Comparison of ENCODE assay signal across 1 cellular context in genomic region chr16:55326261-55326802, GRCh38.
TF ChIP-seq lines count a peak whose summit lies in the region.

No MANE protein-coding gene starts in this region.

TF ChIP-seq in H1, 55 proteins besides CTCF, POLR2A, EP300 and RAD21:
- TF ChIP-seq POLR2AphosphoS5 (IDR thresholded peaks at IDR 0.05; ENCODE audit: low read depth, low read length) (no peak), TEAD4 (IDR thresholded peaks at IDR 0.05; ENCODE audit: low read depth, low read length) (no peak), RFX5 (IDR thresholded peaks at IDR 0.05; ENCODE audit: borderline replicate concordance, low read depth, low read length) (no peak), SAP30 (IDR thresholded peaks at IDR 0.05; ENCODE audit: insufficient read depth, insufficient replicate concordance, low read length) (no peak), CHD1 (IDR thresholded peaks at IDR 0.05; ENCODE audit: low read depth, low read length) (no peak), GABPA (IDR thresholded peaks at IDR 0.05; ENCODE audit: borderline replicate concordance, insufficient read depth, low read length) (no peak), KDM1A (IDR thresholded peaks at IDR 0.05; ENCODE audit: borderline replicate concordance, low read length) (no peak), EZH2 (IDR thresholded peaks at IDR 0.05; ENCODE audit: low read depth, low read length, severe bottlenecking) (no peak), ASH2L (IDR thresholded peaks at IDR 0.05; ENCODE audit: low read length) (no peak), EGR1 (IDR thresholded peaks at IDR 0.05; ENCODE audit: borderline replicate concordance, low read depth, low read length) (no peak), ATF3 (IDR thresholded peaks at IDR 0.05; ENCODE audit: insufficient read depth, low read depth, low read length) (no peak), SUZ12 (IDR thresholded peaks at IDR 0.05; ENCODE audit: low read length) (no peak), KDM5A (IDR thresholded peaks at IDR 0.05; ENCODE audit: low read length) (no peak), TBP (IDR thresholded peaks at IDR 0.05; ENCODE audit: low read depth, low read length) (no peak), CHD7 (IDR thresholded peaks at IDR 0.05; ENCODE audit: insufficient replicate concordance, low read length) (no peak), ZNF274 (IDR thresholded peaks at IDR 0.05; ENCODE audit: borderline replicate concordance, extremely low read depth, low read length) (no peak), BRCA1 (IDR thresholded peaks at IDR 0.05; ENCODE audit: low read depth, low read length) (no peak), SIRT6 (IDR thresholded peaks at IDR 0.05; ENCODE audit: low read length) (no peak)
